In genomic region chr11:64918056-64918455, GRCh38 we compare ENCODE assay signal across 8 cellular contexts. TPM values are rescaled to one million over a fixed set of nuclear protein-coding genes. Genes with fewer than 3 reads are reported as not detected.
DNase-seq lines count a peak whose midpoint lies in the region; ATAC-seq and TF ChIP-seq lines count a peak whose summit lies in the region.

No MANE protein-coding gene starts in this region.

- H3K27ac ChIP-seq in testis = peak overlapping the region; percentile 28 to 88

- ATAC-seq in GM18867 (IDR thresholded peaks at IDR 0.05; ENCODE audit: unreplicated experiment) = no peak
- no peak for ATAC-seq in GM21619 (IDR thresholded peaks at IDR 0.05; ENCODE audit: unreplicated experiment)

- peaks cover 19% of the 10 kb centered on the region for H3K4me1 ChIP-seq in testis

- peak; percentile 33 for TF ChIP-seq CTCF in astrocyte of the spinal cord (IDR thresholded peaks at IDR 0.05; ENCODE audit: low read depth, low read length)
- TF ChIP-seq CTCF in testis (IDR thresholded peaks at IDR 0.05) = peak in 1 of 3 experiments; percentile 5

- H3K27me3 ChIP-seq in MG63 (no peaks in the 10 kb centered on the region), testis (no peaks in the 10 kb centered on the region)

- peak; percentile 25 for DNase-seq in G401 (ENCODE audit: low spot score)
- DNase-seq in MG63 = peak; percentile 25
- peak; percentile 71 for DNase-seq in astrocyte of the spinal cord (ENCODE audit: low read depth, low spot score)
- DNase-seq in kidney tubule cell (ENCODE audit: low spot score) = peak; percentile 49
- DNase-seq in testis = peak; percentile 54
- DNase-seq in A172 (ENCODE audit: low spot score) = no peak

- H3K4me3 ChIP-seq in MG63 (peak overlapping the region; percentile 69), astrocyte of the spinal cord (ENCODE audit: low read depth, low read length) (peak overlapping the region; percentile 59), testis (peak overlapping the region; percentile 44 to 89)

- intact Hi-C loops in testis (cut with DNase I; ENCODE audit: low total_unique reads) = no loop called here

- in situ Hi-C loops in G401 (cut with HindIII; ENCODE audit: low sequenced_read_pairs) = no loop called here
- in situ Hi-C loops in astrocyte of the spinal cord (cut with HindIII; ENCODE audit: low sequenced_read_pairs) = no loop called here

- no peaks in the 10 kb centered on the region for H3K36me3 ChIP-seq in MG63
- no peaks in the 10 kb centered on the region for H3K36me3 ChIP-seq in testis (ENCODE audit: low read depth, missing control alignments)

- no peak for TF ChIP-seq POLR2A in testis (IDR thresholded peaks at IDR 0.05)

- no peaks in the 10 kb centered on the region for H3K9me3 ChIP-seq in MG63
- no peaks in the 10 kb centered on the region for H3K9me3 ChIP-seq in testis

- WGBS in testis, 2 donors = 22 to 32% methylated on average over 4 of the region's 4 CpGs

RNA-seq across cellular contexts. Expression of gene ATG2A, which starts 1.0 kb away (rescaled TPM):
- total RNA-seq in G401 (2014; rRNA removed; shearing (Covaris generic)) = 15.8 and 20.5 TPM in 2 replicates
- 4.6 and 18.6 TPM in 2 replicates for total RNA-seq in MG63 (2014; rRNA removed; shearing (Covaris generic); ENCODE audit: low replicate concordance)
- 10 to 100 TPM; 51.1 to 56.1 TPM for total RNA-seq in testis
- 22.2 TPM for polyA plus RNA-seq in testis (ENCODE audit: insufficient read depth, low read depth, low replicate concordance)
- total RNA-seq in A172 (2014; rRNA removed; shearing (Covaris generic)) = 10.7 and 15.1 TPM in 2 replicates

RNA-seq across cellular contexts. Expression of gene PPP2R5B, which starts 6.4 kb away (rescaled TPM):
- total RNA-seq in G401 (2014; rRNA removed; shearing (Covaris generic)) = 11.7 and 20.5 TPM in 2 replicates
- 5.4 and 8.8 TPM in 2 replicates for total RNA-seq in MG63 (2014; rRNA removed; shearing (Covaris generic); ENCODE audit: low replicate concordance)
- 10 to 100 TPM; 19.4 to 26.2 TPM for total RNA-seq in testis
- polyA plus RNA-seq in testis (ENCODE audit: insufficient read depth, low read depth, low replicate concordance) = 9.9 TPM
- 18.4 and 19.6 TPM in 2 replicates for total RNA-seq in A172 (2014; rRNA removed; shearing (Covaris generic))

RNA-seq across cellular contexts. Expression of gene GPHA2, which starts 17.6 kb away (rescaled TPM):
- total RNA-seq in G401 (2014; rRNA removed; shearing (Covaris generic)) = 0.54 and 0.80 TPM in 2 replicates
- total RNA-seq in MG63 (2014; rRNA removed; shearing (Covaris generic); ENCODE audit: low replicate concordance) = not detected in 2 replicates
- 1 to 10 TPM; 7.0 to 9.4 TPM for total RNA-seq in testis
- polyA plus RNA-seq in testis (ENCODE audit: insufficient read depth, low read depth, low replicate concordance) = 6.9 TPM
- not detected in 2 replicates for total RNA-seq in A172 (2014; rRNA removed; shearing (Covaris generic))

RNA-seq across cellular contexts. Expression of gene EHD1, which starts 39.6 kb away (rescaled TPM):
- total RNA-seq in G401 (2014; rRNA removed; shearing (Covaris generic)) = 25.3 and 32.4 TPM in 2 replicates
- total RNA-seq in MG63 (2014; rRNA removed; shearing (Covaris generic); ENCODE audit: low replicate concordance) = 62.9 and 64.8 TPM in 2 replicates
- 100 to 1,000 TPM; 230 to 455 TPM for total RNA-seq in testis
- polyA plus RNA-seq in testis (ENCODE audit: insufficient read depth, low read depth, low replicate concordance) = 328 TPM
- total RNA-seq in A172 (2014; rRNA removed; shearing (Covaris generic)) = 81.4 and 117 TPM in 2 replicates

RNA-seq across cellular contexts. Expression of gene MAJIN, which starts 53.9 kb away (rescaled TPM):
- not detected in 2 replicates for total RNA-seq in G401 (2014; rRNA removed; shearing (Covaris generic))
- total RNA-seq in MG63 (2014; rRNA removed; shearing (Covaris generic); ENCODE audit: low replicate concordance) = not detected in 2 replicates
- total RNA-seq in testis = 10 to 100 TPM; 14.4 to 34.8 TPM
- 36.4 TPM for polyA plus RNA-seq in testis (ENCODE audit: insufficient read depth, low read depth, low replicate concordance)
- total RNA-seq in A172 (2014; rRNA removed; shearing (Covaris generic)) = not detected in 2 replicates
